ENCODE assay signal across 15 cellular contexts in genomic region chr6:20197251-20197650, GRCh38. TPM values are rescaled to one million over a fixed set of nuclear protein-coding genes. Genes with fewer than 3 reads are reported as not detected.
DNase-seq lines count a peak whose midpoint lies in the region; ATAC-seq, FAIRE-seq and TF ChIP-seq lines count a peak whose summit lies in the region.
"Had no signal": no experiment of that assay in that cellular context is flagged by ENCODE, and none has a peak within 500 bp of the region (broad histone marks: within the 10 kb centered on the region; RNA-seq: fewer than 3 reads in every experiment).

No MANE protein-coding gene starts in this region.

- H2BK5ac ChIP-seq in H1 (ENCODE audit: low read depth, low read length) (peak overlapping the region; percentile 52; the same call in 1 of the 2 replicates), trophoblast cell (ENCODE audit: low read depth, low read length, poor library complexity) (no peak overlapping the region)

- no peak overlapping the region for H2BK15ac ChIP-seq in H1 (ENCODE audit: low read length)

- no peak overlapping the region for H3K4me3 ChIP-seq in H1 (ENCODE audit: extremely low read depth in 1 of 4, insufficient read depth in 2 of 4, low read depth in 3 of 4, low read length in 4 of 4)
- no peak overlapping the region for H3K4me3 ChIP-seq in trophoblast cell (ENCODE audit: low read depth, low read length)
- H3K4me3 ChIP-seq: mucosa of descending colon had no signal

- no peak for TF ChIP-seq EP300 in H1 (IDR thresholded peaks at IDR 0.05; ENCODE audit: borderline replicate concordance in 1 of 2, low read depth in 2 of 2, low read length in 2 of 2)

- H3K79me2 ChIP-seq in H1 (ENCODE audit: control insufficient read depth in 1 of 2, insufficient read depth in 2 of 2, low read length in 2 of 2): peaks cover 0 to 3% of the 10 kb centered on the region in 2 experiments; a peak in 1 of 4 replicates
- H3K79me2 ChIP-seq in trophoblast cell (ENCODE audit: control insufficient read depth, insufficient read depth, low read length, poor library complexity): no peaks in the 10 kb centered on the region

- H2BK12ac ChIP-seq in H1 (ENCODE audit: low read depth, low read length) (no peak overlapping the region), trophoblast cell (ENCODE audit: low read length) (no peak overlapping the region)

- POLR2A ChIA-PET in H1 (lab: Charles Lee; ENCODE audit: partially characterized antibody): no interaction called here

- ATAC-seq in GM19455 (IDR thresholded peaks at IDR 0.05; ENCODE audit: unreplicated experiment) (peak; percentile 46), GM21619 (IDR thresholded peaks at IDR 0.05; ENCODE audit: unreplicated experiment) (no peak), GM18511 (IDR thresholded peaks at IDR 0.05; ENCODE audit: unreplicated experiment) (no peak)
- ATAC-seq: activated CD8-positive, alpha-beta memory T cell treated with anti-CD3 and anti-CD28 coated beads, Interleukin-2, amount 10 ng/mL, durations not matched to agents 7 days and 5 days; activated naive CD8-positive, alpha-beta T cell treated with anti-CD3 and anti-CD28 coated beads, Interleukin-2, amount 50 U/mL, for 24 hours; mucosa of descending colon had no signal

- no peak overlapping the region for H4K12ac ChIP-seq in trophoblast cell (ENCODE audit: low read depth, low read length)

- CTCF ChIA-PET in H1 (lab: Charles Lee; ENCODE audit: partially characterized antibody): interaction anchor here (1.0 kb wide), 2 partner anchors 10 to 17 kb away, joined by 3 read pairs; no protein-coding TSS in a partner anchor

- no peak for TF ChIP-seq RAD21 in H1 (IDR thresholded peaks at IDR 0.05 in 1 of 2, conservative IDR thresholded peaks at IDR 0.05 in 1 of 2; ENCODE audit: low read depth in 2 of 2, low read length in 2 of 2)

- H3K9ac ChIP-seq in H1 (replicated peaks in 1 of 4; ENCODE audit: extremely low read depth in 1 of 4, low read depth in 3 of 4, low read length in 3 of 4) (no peak overlapping the region), trophoblast cell (ENCODE audit: low read length) (no peak overlapping the region)

- no peak overlapping the region for H3K18ac ChIP-seq in H1 (ENCODE audit: extremely low read depth, low read length)
- no peak overlapping the region for H3K18ac ChIP-seq in trophoblast cell (ENCODE audit: low read length)

- DNase-seq in M059J (ENCODE audit: low read depth) (peak; percentile 38), H1 (ENCODE audit: low read depth in 1 of 2, low spot score in 2 of 2) (no peak), trophoblast cell (no peak), GM19239 (ENCODE audit: insufficient read length, low spot score) (no peak)
- DNase-seq: activated CD4-positive, alpha-beta T cell treated with anti-CD3 and anti-CD28 coated beads for 4 hours; activated CD8-positive, alpha-beta memory T cell treated with anti-CD3 and anti-CD28 coated beads, Interleukin-2, amount 10 ng/mL, durations not matched to agents 7 days and 5 days; activated naive CD8-positive, alpha-beta T cell treated with anti-CD3 and anti-CD28 coated beads, Interleukin-2, amount 50 U/mL, for 24 hours; CD8-positive, alpha-beta memory T cell; mucosa of descending colon; NCI-H1092 treated with DMSO at 0.1 percent for 48 hours; NCI-H510A had no signal

- H3K4me2 ChIP-seq in H1 (ENCODE audit: insufficient read depth in 1 of 2, low read depth in 2 of 2, low read length in 2 of 2) (no peak overlapping the region), trophoblast cell (ENCODE audit: low read length) (no peak overlapping the region)

- no peak overlapping the region for H2BK20ac ChIP-seq in H1 (ENCODE audit: low read length)

- no peak overlapping the region for H3K56ac ChIP-seq in H1 (replicated peaks; ENCODE audit: insufficient read length, low read depth, low read length)

- H3K79me1 ChIP-seq in H1 (ENCODE audit: low read depth, low read length) (no peaks in the 10 kb centered on the region), trophoblast cell (ENCODE audit: low read length) (no peaks in the 10 kb centered on the region)

- H3K27ac ChIP-seq in H1 (ENCODE audit: low read depth, low read length) (no peak overlapping the region; the same call in 1 of the 2 replicates), trophoblast cell (ENCODE audit: low read depth, low read length) (no peak overlapping the region)

- H3K14ac ChIP-seq in H1 (ENCODE audit: insufficient read length) (no peak overlapping the region), trophoblast cell (ENCODE audit: low read length) (no peak overlapping the region)

- no peak for FAIRE-seq in H1 (lab: Jason Lieb, UNC)
- no peak for FAIRE-seq in GM19239 (lab: Jason Lieb, UNC)
- FAIRE-seq: TTC549 had no signal

- H4K5ac ChIP-seq in H1 (ENCODE audit: insufficient read length, low read depth, low read length): no peak overlapping the region

- H2AFZ ChIP-seq in H1 (ENCODE audit: low read length): no peak overlapping the region
- H2AFZ ChIP-seq in trophoblast cell (ENCODE audit: insufficient read depth, low read length, poor library complexity): no peak overlapping the region

- WGBS in H1 (ENCODE audit: extremely low coverage in 1 of 2, insufficient coverage in 1 of 2, insufficient read length in 1 of 2, insufficient replicate concordance in 2 of 2, low coverage in 1 of 2, low lambda C conversion rate in 2 of 2, missing lambda C conversion rate in 1 of 2), 2 experiments: 52% methylated on average over 3 of the region's 3 CpGs; no CpG with 5 or more reads in 1 of the 2 experiments
- WGBS in trophoblast cell (ENCODE audit: extremely low coverage, insufficient coverage, insufficient read length): no CpG with 5 or more reads among the region's 3 CpGs

- TF ChIP-seq CTCF in H1 (IDR thresholded peaks at IDR 0.05; ENCODE audit: control extremely low read depth in 1 of 3, insufficient read depth in 1 of 3, low read depth in 1 of 3, low read length in 3 of 3): no peak

- no peaks in the 10 kb centered on the region for H3K36me3 ChIP-seq in H1 (ENCODE audit: control insufficient read depth in 2 of 4, insufficient read depth in 4 of 4, low read length in 3 of 4)
- no peaks in the 10 kb centered on the region for H3K36me3 ChIP-seq in trophoblast cell (ENCODE audit: control insufficient read depth in 1 of 2, insufficient read depth in 2 of 2, low read length in 2 of 2)

- H3K23me2 ChIP-seq in H1 (ENCODE audit: low read depth, low read length): no peaks in the 10 kb centered on the region

- 0 out of 2 replicates have a peak overlapping the region, but pooled peaks have one; percentile 82 for H2AK5ac ChIP-seq in H1 (ENCODE audit: low read depth, low read length)
- no peak overlapping the region for H2AK5ac ChIP-seq in trophoblast cell (ENCODE audit: low read length)

- H3K4me1 ChIP-seq in H1 (replicated peaks in 1 of 4; ENCODE audit: control insufficient read depth in 3 of 4, insufficient read depth in 4 of 4, low read length in 3 of 4) (peaks cover 0 to 5% (median 1%) of the 10 kb centered on the region in 4 experiments; a peak in 3 of 7 replicates), trophoblast cell (ENCODE audit: control insufficient read depth in 1 of 2, insufficient read depth in 2 of 2, low read length in 2 of 2) (peaks cover 4 to 5% of the 10 kb centered on the region in 2 experiments)

- no peak overlapping the region for H4K8ac ChIP-seq in H1 (ENCODE audit: extremely low read depth, insufficient read depth, low read length)
- no peak overlapping the region for H4K8ac ChIP-seq in trophoblast cell (ENCODE audit: low read depth, low read length)

- H3K27me3 ChIP-seq in H1 (replicated peaks in 1 of 4; ENCODE audit: control insufficient read depth in 3 of 4, extremely low read depth in 1 of 4, insufficient read depth in 3 of 4, low read length in 3 of 4): no peaks in the 10 kb centered on the region
- H3K27me3 ChIP-seq in trophoblast cell (ENCODE audit: insufficient read depth, low read length): no peaks in the 10 kb centered on the region

- no peak overlapping the region for H2BK120ac ChIP-seq in H1 (replicated peaks; ENCODE audit: low read depth, low read length)
- no peak overlapping the region for H2BK120ac ChIP-seq in trophoblast cell (ENCODE audit: insufficient read depth, low read length, poor library complexity)

- H3K23ac ChIP-seq in H1 (ENCODE audit: insufficient read length) (no peak overlapping the region), trophoblast cell (ENCODE audit: low read length) (no peak overlapping the region)

- H3K4ac ChIP-seq in H1 (replicated peaks; ENCODE audit: insufficient read length, low read depth, low read length) (no peak overlapping the region), trophoblast cell (ENCODE audit: low read depth, low read length) (no peak overlapping the region)

- H4K91ac ChIP-seq in H1 (replicated peaks; ENCODE audit: insufficient read length, low read length): no peak overlapping the region
- peak overlapping the region; percentile 47 for H4K91ac ChIP-seq in trophoblast cell (ENCODE audit: low read depth, low read length)

- no peak for TF ChIP-seq POLR2A in H1 (IDR thresholded peaks at IDR 0.05; ENCODE audit: control extremely low read depth in 1 of 2, low read depth in 2 of 2, low read length in 2 of 2)

- no peaks in the 10 kb centered on the region for H4K20me1 ChIP-seq in H1 (replicated peaks in 1 of 2; ENCODE audit: control insufficient read depth in 1 of 2, insufficient read depth in 2 of 2, low read length in 2 of 2)

- H3K9me3 ChIP-seq in H1 (ENCODE audit: insufficient read depth in 2 of 2, low read depth in 1 of 2, low read length in 1 of 2) (no peaks in the 10 kb centered on the region), trophoblast cell (ENCODE audit: insufficient read depth, low read depth, low read length) (no peaks in the 10 kb centered on the region)
- H3K9me3 ChIP-seq: mucosa of descending colon had no signal

TF ChIP-seq in H1, 55 proteins besides CTCF, POLR2A, EP300 and RAD21 (continues in another document):
- TF ChIP-seq TEAD4 (IDR thresholded peaks at IDR 0.05; ENCODE audit: low read depth, low read length): peak; percentile 55; the same call in 1 of the 2 replicates

RNA-seq across cellular contexts. Expression of gene MBOAT1, which starts 15.0 kb away (rescaled TPM):
- 26.4 and 32.3 TPM in 2 replicates for total RNA-seq in M059J (2014; rRNA removed; shearing (Covaris generic))
- 19.5 and 19.6 TPM in 2 replicates for total RNA-seq in H1 (2021; fragmentation: NEBNext Ultra II Directional; extraction: Animal tissue kit (Norgen Biotek cat#: 25700))
- 4.9 and 5.2 TPM in 2 replicates for polyA plus RNA-seq in H1 (2011; rRNA removed)
- 5.6 TPM for polyA plus RNA-seq in H1 (2011; cell fraction: cytosol; rRNA removed)
- 7.0 TPM for polyA plus RNA-seq in H1 (2011; cell fraction: nucleus; rRNA removed)
- 8.4 to 10.4 TPM (median 9.2 TPM) in 4 replicates for polyA plus RNA-seq in H1 (2012, experiment 1 of 2)
- 1.5 TPM for polyA plus RNA-seq in H1 (2012, experiment 2 of 2)
- polyA plus RNA-seq in H1 (2013, experiment 1 of 2): 16.8 TPM
- 18.6 TPM for polyA plus RNA-seq in H1 (2013, experiment 2 of 2)
- polyA minus RNA-seq in H1 (2011; rRNA and poly(A)+ RNA removed): 21.6 and 25.8 TPM in 2 replicates
- 13.2 TPM for polyA minus RNA-seq in H1 (2011; cell fraction: cytosol; rRNA and poly(A)+ RNA removed)
- 11.7 TPM for polyA minus RNA-seq in H1 (2011; cell fraction: nucleus; rRNA and poly(A)+ RNA removed)
- 4.5 and 4.7 TPM in 2 replicates for polyA plus RNA-seq in trophoblast cell (2013)
